22 cellular contexts compared by ENCODE assay signal in genomic region chr19:13460045-13460444, GRCh38. TPM values are rescaled to one million over a fixed set of nuclear protein-coding genes. Genes with fewer than 3 reads are reported as not detected.
DNase-seq lines count a peak whose midpoint lies in the region; ATAC-seq and TF ChIP-seq lines count a peak whose summit lies in the region.
"Had no signal": no experiment of that assay in that cellular context is flagged by ENCODE, and none has a peak within 500 bp of the region (broad histone marks: within the 10 kb centered on the region; RNA-seq: fewer than 3 reads in every experiment).

No MANE protein-coding gene starts in this region.

- no peak for ATAC-seq in HG02610 (IDR thresholded peaks at IDR 0.05; ENCODE audit: unreplicated experiment)
- ATAC-seq: A549; activated T-cell treated with anti-CD3 and anti-CD28 coated beads, Interleukin-2, amount 50 U/mL, for 4 hours; left cardiac atrium had no signal

- H3K9me3 ChIP-seq in HUES64 (ENCODE audit: insufficient read depth, low read depth, low read length) (no peaks in the 10 kb centered on the region), iPS-18c (ENCODE audit: control insufficient read depth, insufficient read depth, low read length) (no peaks in the 10 kb centered on the region)
- H3K9me3 ChIP-seq: A549, adrenal gland, SJSA1, uterus had no signal

- peak overlapping the region; percentile 63 for H3K27ac ChIP-seq in HUES64 (ENCODE audit: low read depth, low read length)
- H3K27ac ChIP-seq: A549, adrenal gland, SJSA1, uterus had no signal

- H3K36me3 Mint-ChIP-seq in brain: peaks cover 9% of the 10 kb centered on the region

- H3K4me1 Mint-ChIP-seq in brain: peaks cover 30% of the 10 kb centered on the region

- H3K27ac Mint-ChIP-seq in brain: peak overlapping the region in 2 of 5 experiments; percentile 84 to 92

- no peak for TF ChIP-seq CTCF in brain (conservative IDR thresholded peaks at IDR 0.05)

- no peaks in the 10 kb centered on the region for H3K36me3 ChIP-seq in HUES64 (ENCODE audit: insufficient read depth, low read length)
- H3K36me3 ChIP-seq: adrenal gland, SJSA1, uterus had no signal

- peaks cover 35% of the 10 kb centered on the region for H3K4me1 ChIP-seq in HUES64 (ENCODE audit: insufficient read depth, low read length)
- H3K4me1 ChIP-seq: A549, adrenal gland, SJSA1, uterus had no signal

- H3K27me3 ChIP-seq in HUES64 (ENCODE audit: insufficient read depth, low read length): no peaks in the 10 kb centered on the region
- H3K27me3 ChIP-seq: adrenal gland, uterus had no signal

- DNase-seq in DMS79 (lab: John Stamatoyannopoulos, UW) (peak; percentile 6), activated gamma-delta T cell (lab: John Stamatoyannopoulos, UW) (no peak), UCSD-AML1 (lab: John Stamatoyannopoulos, UW; ENCODE audit: unreplicated experiment) (no peak), CD1c-positive myeloid dendritic cell (ENCODE audit: extremely low spot score) (no peak)
- DNase-seq: activated CD4-positive, alpha-beta T cell treated with anti-CD3 and anti-CD28 coated beads for 1 hour; activated CD8-positive, alpha-beta memory T cell treated with anti-CD3 and anti-CD28 coated beads for 24 hours; activated naive CD4-positive, alpha-beta T cell treated with Interleukin-2 at 50 U/mL for 16 hours; activated T-cell treated with anti-CD3 and anti-CD28 coated beads, Interleukin-2, amount 50 U/mL, for 4 hours; effector memory CD4-positive, alpha-beta T cell; foreskin fibroblast; Kasumi-1; left cardiac atrium; mesenchymal stem cell; T-helper 1 cell; uterus had no signal

- H3K4me3 Mint-ChIP-seq in brain: peak overlapping the region in 4 of 5 experiments; percentile 43 to 77 (median 64)
- H3K4me3 Mint-ChIP-seq: activated T-cell treated with anti-CD3 and anti-CD28 coated beads, Interleukin-2, amount 50 U/mL, for 4 hours had no signal

- peak overlapping the region; percentile 34 for H3K4me3 ChIP-seq in HUES64 (ENCODE audit: low read length)
- 0 out of 2 replicates have a peak overlapping the region, but pooled peaks have one; percentile 15 for H3K4me3 ChIP-seq in iPS-18c (ENCODE audit: insufficient read depth, low read depth, low read length)
- H3K4me3 ChIP-seq: A549, adrenal gland, SJSA1, uterus had no signal

- H3K9ac ChIP-seq in HUES64 (ENCODE audit: low read depth, low read length): peak overlapping the region; percentile 21; the same call in 1 of the 2 replicates

- peaks cover 16% of the 10 kb centered on the region for H3K27me3 Mint-ChIP-seq in brain

- 3% methylated on average over 7 of the region's 7 CpGs for WGBS in HUES64

- H3K9me3 Mint-ChIP-seq in brain: peaks cover 0 to 4% (median 0%) of the 10 kb centered on the region in 5 experiments

RNA-seq across cellular contexts. Expression of gene CACNA1A, which starts 46.2 kb away (rescaled TPM):
- 6.1 TPM for polyA plus RNA-seq in HUES64 (2013, experiment 1 of 2)
- 7.1 TPM for polyA plus RNA-seq in HUES64 (2013, experiment 2 of 2)
- 305 TPM for polyA plus RNA-seq in brain (ENCODE audit: insufficient read depth, low read depth, low replicate concordance)
